Comparison of ENCODE assay signal across 25 cellular contexts in the genomic region with DNA sequence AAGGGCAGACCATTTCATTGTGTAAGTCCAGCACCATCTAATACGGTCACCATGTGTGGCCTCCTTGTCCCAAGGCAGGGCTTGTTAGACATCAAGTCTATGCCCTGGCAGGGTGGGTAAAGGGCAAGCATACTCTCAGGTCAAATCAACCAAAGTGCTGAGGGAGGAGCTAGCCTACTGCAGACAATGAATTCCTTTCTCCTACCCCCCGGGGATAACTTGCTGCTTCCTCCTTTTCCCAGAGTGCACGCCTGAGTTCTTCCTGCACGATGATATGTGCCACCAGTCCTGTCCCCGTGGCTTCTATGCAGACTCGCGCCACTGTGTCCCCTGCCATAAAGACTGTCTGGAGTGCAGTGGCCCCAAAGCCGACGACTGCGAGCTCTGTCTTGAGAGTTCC.
"Had no signal": no experiment of that assay in that cellular context is flagged by ENCODE, and none has a peak within 500 bp of the region (broad histone marks: within the 10 kb centered on the region; RNA-seq: fewer than 3 reads in every experiment).

No MANE protein-coding gene starts in this region.

- DNase-seq: activated CD4-positive, alpha-beta T cell treated with anti-CD3 and anti-CD28 coated beads, Interleukin-2, amount 50 U/mL, for 1 hour; activated CD4-positive, CD25-positive, alpha-beta regulatory T cell treated with anti-CD3 and anti-CD28 coated beads, Interleukin-2, amount 50 U/mL, for 72 hours; activated CD8-positive, alpha-beta memory T cell treated with anti-CD3 and anti-CD28 coated beads for 24 hours; activated CD8-positive, alpha-beta memory T cell treated with anti-CD3 and anti-CD28 coated beads, Interleukin-2, amount 50 U/mL, for 4 hours; activated naive CD4-positive, alpha-beta T cell; activated T-cell treated with anti-CD3 and anti-CD28 coated beads, Interleukin-2, amount 50 U/mL, for 24 hours; effector memory CD8-positive, alpha-beta T cell; heart left ventricle; lower lobe of right lung; naive thymus-derived CD4-positive, alpha-beta T cell; ovary; stimulated activated CD4-positive, alpha-beta T cell treated with anti-CD3 and anti-CD28 coated beads, Interleukin-2, amount 100 ng/mL, for 48 hours; stimulated activated CD8-positive, alpha-beta memory T cell treated with anti-CD3 and anti-CD28 coated beads, Interleukin-4, amount 100 ng/mL, for 48 hours; stimulated activated naive B cell treated with anti-CD40 and anti-IgM and Interleukin-4, amounts not matched to agents 10 μg/mL and 1 μg/mL and 100 μg/mL, for 72 hours; upper lobe of right lung had no signal

- H3K36me3 Mint-ChIP-seq: activated naive CD8-positive, alpha-beta T cell; naive thymus-derived CD4-positive, alpha-beta T cell; stimulated activated naive B cell treated with anti-CD40 and anti-IgM and Interleukin-4, amounts not matched to agents 10 μg/mL and 1 μg/mL and 100 μg/mL, for 72 hours had no signal

- H3K27ac ChIP-seq: breast epithelium, esophagus muscularis mucosa, gastroesophageal sphincter, heart left ventricle, lower lobe of right lung, ovary, prostate gland, thoracic aorta, upper lobe of right lung, VCaP had no signal

- H3K4me3 Mint-ChIP-seq: activated naive CD8-positive, alpha-beta T cell; activated T-cell treated with anti-CD3 and anti-CD28 coated beads, Interleukin-2, amount 50 U/mL, for 24 hours; central memory CD8-positive, alpha-beta T cell; effector memory CD8-positive, alpha-beta T cell; naive thymus-derived CD4-positive, alpha-beta T cell; stimulated activated naive B cell treated with anti-CD40 and anti-IgM and Interleukin-4, amounts not matched to agents 10 μg/mL and 1 μg/mL and 100 μg/mL, for 72 hours had no signal

- H3K27ac Mint-ChIP-seq: activated naive CD8-positive, alpha-beta T cell; activated T-cell treated with anti-CD3 and anti-CD28 coated beads, Interleukin-2, amount 50 U/mL, for 24 hours; activated T-helper 2 cell treated with anti-CD3 and anti-CD28 coated beads, Interferon-gamma antibody, Interleukin-2, Interleukin-4, amounts not matched to agents 10 μg/mL and 5 μg/mL and 100 μg/mL, durations not matched to agents 14 hours and 24 hours and 36 hours; effector memory CD8-positive, alpha-beta T cell; naive thymus-derived CD4-positive, alpha-beta T cell; stimulated activated naive B cell treated with anti-CD40 and anti-IgM and Interleukin-4, amounts not matched to agents 10 μg/mL and 1 μg/mL and 100 μg/mL, for 72 hours had no signal

- H3K4me3 ChIP-seq: breast epithelium, esophagus muscularis mucosa, gastroesophageal sphincter, heart left ventricle, lower lobe of right lung, ovary, prostate gland, thoracic aorta, upper lobe of right lung had no signal

- H3K4me1 Mint-ChIP-seq: central memory CD8-positive, alpha-beta T cell; naive thymus-derived CD4-positive, alpha-beta T cell; stimulated activated naive B cell treated with anti-CD40 and anti-IgM and Interleukin-4, amounts not matched to agents 10 μg/mL and 1 μg/mL and 100 μg/mL, for 72 hours had no signal

- H3K4me1 ChIP-seq: breast epithelium, esophagus muscularis mucosa, gastroesophageal sphincter, heart left ventricle, lower lobe of right lung, prostate gland, upper lobe of right lung had no signal

- H3K9me3 Mint-ChIP-seq: activated T-cell treated with anti-CD3 and anti-CD28 coated beads, Interleukin-2, amount 50 U/mL, for 24 hours; activated T-helper 2 cell treated with anti-CD3 and anti-CD28 coated beads, Interferon-gamma antibody, Interleukin-2, Interleukin-4, amounts not matched to agents 10 μg/mL and 5 μg/mL and 100 μg/mL, durations not matched to agents 14 hours and 24 hours and 36 hours; central memory CD8-positive, alpha-beta T cell; effector memory CD8-positive, alpha-beta T cell; stimulated activated naive B cell treated with anti-CD40 and anti-IgM and Interleukin-4, amounts not matched to agents 10 μg/mL and 1 μg/mL and 100 μg/mL, for 72 hours had no signal

- ATAC-seq: effector memory CD8-positive, alpha-beta T cell; gastroesophageal sphincter; heart left ventricle; left lobe of liver; lower lobe of right lung; naive thymus-derived CD4-positive, alpha-beta T cell; stimulated activated naive B cell treated with anti-CD40 and anti-IgM and Interleukin-4, amounts not matched to agents 10 μg/mL and 1 μg/mL and 100 μg/mL, for 72 hours; upper lobe of right lung had no signal

- H3K27me3 ChIP-seq: breast epithelium, esophagus muscularis mucosa, gastroesophageal sphincter, heart left ventricle, ovary, upper lobe of right lung had no signal

- H3K36me3 ChIP-seq: breast epithelium, esophagus muscularis mucosa, gastroesophageal sphincter, heart left ventricle, lower lobe of right lung, ovary, prostate gland, thoracic aorta, upper lobe of right lung had no signal

- H3K9me3 ChIP-seq: breast epithelium, esophagus muscularis mucosa, gastroesophageal sphincter, heart left ventricle, lower lobe of right lung, ovary, prostate gland, thoracic aorta, upper lobe of right lung had no signal
